ENCODE assay signal across 8 cellular contexts in the genomic region with DNA sequence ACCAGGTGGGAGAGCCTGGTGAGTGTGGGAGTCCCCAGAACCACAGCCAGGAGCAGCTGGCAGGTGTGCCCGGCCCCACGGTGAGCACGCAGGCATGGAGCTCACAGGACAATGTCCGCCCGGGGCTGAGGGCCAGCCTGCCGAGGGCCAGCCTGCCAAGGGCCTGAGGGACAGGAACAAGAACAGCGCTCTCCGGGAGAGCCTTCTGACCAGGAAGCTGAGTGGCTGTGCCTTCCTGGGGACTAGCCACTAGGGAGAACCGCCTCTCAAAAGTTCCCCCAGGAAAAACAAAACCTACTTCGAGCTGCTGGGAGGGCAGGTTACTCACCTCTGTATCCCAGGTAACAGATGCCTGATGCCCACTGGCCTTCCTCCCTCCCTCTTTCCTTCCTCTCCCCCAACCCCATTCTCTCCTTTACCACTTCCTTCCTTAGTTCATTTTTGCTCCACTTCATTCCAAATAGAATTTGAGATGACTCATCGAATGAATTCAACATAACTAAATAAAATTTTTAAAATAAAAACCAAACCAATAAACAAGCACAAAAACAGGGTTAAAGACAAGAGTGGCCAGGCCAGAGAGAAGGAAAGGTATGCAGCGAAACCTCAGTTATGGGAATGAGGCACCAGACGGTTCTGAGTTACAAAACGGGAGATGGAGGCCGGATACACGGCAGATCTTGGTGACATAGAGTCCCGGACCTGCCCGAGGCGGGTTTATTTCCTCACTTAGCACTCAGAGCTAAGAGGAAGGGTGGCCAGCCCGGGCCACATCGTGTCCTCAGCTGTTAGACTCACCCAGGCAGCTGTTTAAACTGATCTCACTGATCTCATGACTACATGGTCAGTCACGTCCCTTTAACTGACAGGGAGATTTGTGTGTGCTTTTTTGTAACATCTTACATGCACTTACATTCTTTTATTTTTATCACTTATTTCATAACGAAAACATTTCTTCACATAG.
DNase-seq lines count a peak whose midpoint lies in the region; ATAC-seq and TF ChIP-seq lines count a peak whose summit lies in the region.

No MANE protein-coding gene starts in this region.

- peak overlapping the region; percentile 62 for H3K27ac ChIP-seq in SJSA1

- peaks cover 22% of the 10 kb centered on the region; the same call in 1 of the 2 replicates for H3K36me3 ChIP-seq in SJSA1

- TF ChIP-seq CTCF in retinal pigment epithelial cell (conservative IDR thresholded peaks at IDR 0.05; ENCODE audit: low read depth, low read length), result no peak

- no peaks in the 10 kb centered on the region for H3K9me3 ChIP-seq in SJSA1 (replicated peaks)

- DNase-seq in GM04504 (ENCODE audit: low read depth) (peak; percentile 86), SJSA1 (ENCODE audit: low read depth in 1 of 2, low spot score in 2 of 2) (peak; percentile 90 to 93), glomerular endothelial cell (ENCODE audit: extremely low read depth, low read depth, low spot score) (peak; percentile 27), retinal pigment epithelial cell (ENCODE audit: low read depth) (peak; percentile 77), LoVo (ENCODE audit: low spot score) (no peak), GDM1 (lab: John Stamatoyannopoulos, UW) (no peak)
- no peak for DNase-seq in stimulated activated naive CD4-positive, alpha-beta T cell treated with Interleukin-2 at 50 U/mL for 16 hours (lab: John Stamatoyannopoulos, UW)

- ATAC-seq in HG02642 (IDR thresholded peaks at IDR 0.05; ENCODE audit: poor library complexity, unreplicated experiment), result no peak

- H3K27me3 ChIP-seq in SJSA1 (replicated peaks), result no peaks in the 10 kb centered on the region

- H3K4me3 ChIP-seq in SJSA1 (no peak overlapping the region), retinal pigment epithelial cell (ENCODE audit: low read length) (peak overlapping the region; percentile 18)

- peaks cover 67% of the 10 kb centered on the region for H3K4me1 ChIP-seq in SJSA1 (replicated peaks)

Comparison
In these comparisons a context has a peak if more than half of its experiments do, and no peak if none do; other contexts are left out.
1. DNase-seq: peak in GM04504 (single experiment), SJSA1 (2 of 2), glomerular endothelial cell (single experiment) and retinal pigment epithelial cell (single experiment); none in LoVo (single experiment), stimulated activated naive CD4-positive, alpha-beta T cell treated with Interleukin-2 at 50 U/mL for 16 hours (single experiment) and GDM1 (single experiment).